ENCODE assay signal across 9 cellular contexts in genomic region chr15:51536965-51537574, GRCh38.
DNase-seq lines count a peak whose midpoint lies in the region; ATAC-seq and TF ChIP-seq lines count a peak whose summit lies in the region.
"Had no signal": no experiment of that assay in that cellular context is flagged by ENCODE, and none has a peak within 500 bp of the region (broad histone marks: within the 10 kb centered on the region; RNA-seq: fewer than 3 reads in every experiment).

No MANE protein-coding gene starts in this region.

- DNase-seq in AG04449 (ENCODE audit: low read depth, low spot score) (peak; percentile 4), GM20000 (ENCODE audit: low spot score) (peak; percentile 19), SW480 (ENCODE audit: low spot score) (peak; percentile 14), iris pigment epithelial cell (ENCODE audit: low read depth) (peak; percentile 45), amniotic stem cell (lab: John Stamatoyannopoulos, UW) (no peak)
- DNase-seq in activated effector memory CD4-positive, alpha-beta T cell treated with anti-CD3 and anti-CD28 coated beads, Interleukin-2, amount 50 U/mL, for 16 hours: no peak
- DNase-seq: stimulated activated CD4-positive, alpha-beta T cell treated with anti-CD3 and anti-CD28 coated beads, Interleukin-1b, Interleukin-23, amount 100 ng/mL, for 48 hours had no signal

- CTCF ChIA-PET in AG04449 (lab: Yijun Ruan, JAX): interaction anchor here (0.7 to 2.7 kb wide), 22 partner anchors 9 to 374 kb away, joined by 3 to 20 read pairs (median 4); no protein-coding TSS in a partner anchor

- TF ChIP-seq CTCF in AG04449 (IDR thresholded peaks at IDR 0.05; ENCODE audit: insufficient read depth, low read length, missing control alignments) (peak; percentile 39), GM20000 (IDR thresholded peaks at IDR 0.05; ENCODE audit: extremely low read depth, missing control alignments) (peak; percentile 38)

- ATAC-seq in GM19324 (IDR thresholded peaks at IDR 0.05; ENCODE audit: low FRiP score, unreplicated experiment) (no peak), GM18505 (IDR thresholded peaks at IDR 0.05; ENCODE audit: unreplicated experiment) (no peak)

- POLR2A ChIA-PET in AG04449 (lab: Yijun Ruan, JAX): no interaction called here

- no peak overlapping the region for H3K4me3 ChIP-seq in AG04449 (ENCODE audit: low read depth, low read length)

- no peak for TF ChIP-seq POLR2A in GM18505 (IDR thresholded peaks at IDR 0.05; ENCODE audit: borderline replicate concordance, extremely low read depth, insufficient read depth, insufficient read length)

Comparison
In these comparisons a context has a peak if more than half of its experiments do, and no peak if none do; other contexts are left out.
1. DNase-seq: peak in AG04449 (single experiment), GM20000 (single experiment), SW480 (single experiment) and iris pigment epithelial cell (single experiment); none in activated effector memory CD4-positive, alpha-beta T cell treated with anti-CD3 and anti-CD28 coated beads, Interleukin-2, amount 50 U/mL, for 16 hours (single experiment) and amniotic stem cell (single experiment).